In genomic region chr5:109281136-109281690, GRCh38 we compare ENCODE assay signal across 16 cellular contexts.
A peak's percentile ranks its signal among the peaks of the same experiment; 100 is the strongest.
DNase-seq lines count a peak whose midpoint lies in the region; ATAC-seq and TF ChIP-seq lines count a peak whose summit lies in the region.
"Had no signal": no experiment of that assay in that cellular context is flagged by ENCODE, and none has a peak within 500 bp of the region (broad histone marks: within the 10 kb centered on the region; RNA-seq: fewer than 3 reads in every experiment).

No MANE protein-coding gene starts in this region.

- H3K9me3 ChIP-seq in colonic mucosa = no peaks in the 10 kb centered on the region
- H3K9me3 ChIP-seq: SK-N-SH had no signal

- no peak for TF ChIP-seq CTCF in colonic mucosa (IDR thresholded peaks at IDR 0.05)

- no peak overlapping the region for H3K27ac ChIP-seq in colonic mucosa
- H3K27ac ChIP-seq: GM23248, spleen had no signal

- intact Hi-C loops in colonic mucosa (cut with DNase I) = no loop called here

- no peaks in the 10 kb centered on the region for H3K4me1 ChIP-seq in colonic mucosa
- H3K4me1 ChIP-seq: spleen had no signal

- ATAC-seq in GM21526 (IDR thresholded peaks at IDR 0.05; ENCODE audit: low FRiP score, unreplicated experiment) = no peak

- no peak overlapping the region for H3K4me3 ChIP-seq in colonic mucosa
- H3K4me3 ChIP-seq: GM23248, spleen had no signal

- H3K9ac ChIP-seq in colonic mucosa (ENCODE audit: low read depth in 2 of 2, low read length in 2 of 2) = no peak overlapping the region
- H3K9ac ChIP-seq: GM23248, SK-N-SH had no signal

- H3K36me3 ChIP-seq in colonic mucosa = no peaks in the 10 kb centered on the region

- DNase-seq in DMS53 treated with DMSO at 0.1 percent for 48 hours (lab: John Stamatoyannopoulos, UW; ENCODE audit: unreplicated experiment) = peak; percentile 83
- peak; percentile 76 for DNase-seq in NCI-H1436 (lab: John Stamatoyannopoulos, UW)
- DNase-seq in NCI-H510A treated with DMSO at 0.1 percent for 48 hours (lab: John Stamatoyannopoulos, UW) = peak; percentile 86
- DNase-seq in colonic mucosa = peak; percentile 26
- no peak for DNase-seq in stimulated activated CD4-positive, alpha-beta T cell treated with anti-CD3 and anti-CD28 coated beads, Interleukin-1b, Interleukin-23, amount 100 ng/mL, for 48 hours
- no peak for DNase-seq in activated effector memory CD4-positive, alpha-beta T cell treated with anti-CD3 and anti-CD28 coated beads, Interleukin-2, amount 50 U/mL, for 16 hours
- DNase-seq: activated CD4-positive, alpha-beta T cell treated with anti-CD3 and anti-CD28 coated beads for 48 hours; activated CD8-positive, alpha-beta memory T cell treated with anti-CD3 and anti-CD28 coated beads, Interleukin-2, amount 50 U/mL, for 48 hours; activated gamma-delta T cell treated with Interleukin-2 at 50 U/mL for 16 hours; GM23248; KBM-7; kidney glomerular epithelial cell; OCI-M1; SK-N-SH; spleen had no signal

- H3K27me3 ChIP-seq in colonic mucosa = no peaks in the 10 kb centered on the region
- H3K27me3 ChIP-seq: spleen had no signal

Comparison
In these comparisons a context has a peak if more than half of its experiments do, and no peak if none do; other contexts are left out.
1. DNase-seq: peak in DMS53 treated with DMSO at 0.1 percent for 48 hours (single experiment), NCI-H1436 (single experiment), NCI-H510A treated with DMSO at 0.1 percent for 48 hours (single experiment) and colonic mucosa (single experiment); none in stimulated activated CD4-positive, alpha-beta T cell treated with anti-CD3 and anti-CD28 coated beads, Interleukin-1b, Interleukin-23, amount 100 ng/mL, for 48 hours (single experiment) and activated effector memory CD4-positive, alpha-beta T cell treated with anti-CD3 and anti-CD28 coated beads, Interleukin-2, amount 50 U/mL, for 16 hours (single experiment).